Comparison of ENCODE assay signal across 9 cellular contexts in genomic region chr6:73581293-73581692, GRCh38.
A peak's percentile ranks its signal among the peaks of the same experiment; 100 is the strongest.
DNase-seq lines count a peak whose midpoint lies in the region; ATAC-seq, FAIRE-seq and TF ChIP-seq lines count a peak whose summit lies in the region.
"Had no signal": no experiment of that assay in that cellular context is flagged by ENCODE, and none has a peak within 500 bp of the region (broad histone marks: within the 10 kb centered on the region; RNA-seq: fewer than 3 reads in every experiment).

No MANE protein-coding gene starts in this region.

- no peaks in the 10 kb centered on the region for H3K79me2 ChIP-seq in astrocyte (ENCODE audit: insufficient read depth, low read length)

- H3K4me1 Mint-ChIP-seq in IgD-negative memory B cell (peaks cover 22 to 39% (median 34%) of the 10 kb centered on the region in 3 donors), astrocyte (ENCODE audit: low read depth, unreplicated experiment) (peaks cover 35% of the 10 kb centered on the region)

- peak overlapping the region; percentile 97 to 100 (median 99) for H3K27ac Mint-ChIP-seq in IgD-negative memory B cell
- peak overlapping the region; percentile 99 for H3K27ac Mint-ChIP-seq in astrocyte (ENCODE audit: unreplicated experiment)

- H2AFZ ChIP-seq in astrocyte (ENCODE audit: low read depth, low read length), result no peak overlapping the region

- TF ChIP-seq CTCF in astrocyte (IDR thresholded peaks at IDR 0.05; ENCODE audit: insufficient read depth, low read depth, low read length) (no peak), lower lobe of right lung (IDR thresholded peaks at IDR 0.05) (no peak), D721Med (IDR thresholded peaks at IDR 0.05; ENCODE audit: insufficient read depth, missing control alignments) (no peak)

- no peaks in the 10 kb centered on the region for H3K9me3 Mint-ChIP-seq in IgD-negative memory B cell
- peaks cover 4% of the 10 kb centered on the region for H3K9me3 Mint-ChIP-seq in astrocyte (ENCODE audit: unreplicated experiment)

- H3K9ac ChIP-seq in astrocyte (ENCODE audit: low read length), result peak overlapping the region; percentile 92

- H4K20me1 ChIP-seq in astrocyte (ENCODE audit: insufficient read depth, low read length), result no peaks in the 10 kb centered on the region

- H3K36me3 ChIP-seq in astrocyte (ENCODE audit: insufficient read depth, low read length) (no peaks in the 10 kb centered on the region), lower lobe of right lung (no peaks in the 10 kb centered on the region)

- H3K4me2 ChIP-seq in astrocyte (ENCODE audit: low read length), result peak overlapping the region; percentile 84

- H3K9me3 ChIP-seq in astrocyte (ENCODE audit: insufficient read depth, low read depth, low read length) (no peaks in the 10 kb centered on the region), lower lobe of right lung (no peaks in the 10 kb centered on the region)

- H3K27me3 ChIP-seq in astrocyte (ENCODE audit: insufficient read depth, low read length) (no peaks in the 10 kb centered on the region), lower lobe of right lung (ENCODE audit: low read depth) (no peaks in the 10 kb centered on the region)

- H3K27ac ChIP-seq in astrocyte (ENCODE audit: low read depth, low read length), result peak overlapping the region; percentile 99
- peak overlapping the region; percentile 96 for H3K27ac ChIP-seq in lower lobe of right lung

- FAIRE-seq in astrocyte (lab: Jason Lieb, UNC) (no peak), D721Med (lab: Jason Lieb, UNC) (no peak)

- H3K4me3 Mint-ChIP-seq in IgD-negative memory B cell (peak overlapping the region in 3 of 4 donors; percentile 92 to 99 (median 94)), astrocyte (ENCODE audit: unreplicated experiment) (peak overlapping the region; percentile 80)

- H3K36me3 Mint-ChIP-seq in IgD-negative memory B cell, result no peaks in the 10 kb centered on the region
- peaks cover 1% of the 10 kb centered on the region for H3K36me3 Mint-ChIP-seq in astrocyte (ENCODE audit: low read depth, unreplicated experiment)

- ATAC-seq in lower lobe of right lung (no peak), GM19452 (IDR thresholded peaks at IDR 0.05; ENCODE audit: unreplicated experiment) (no peak)

- H3K4me3 ChIP-seq in astrocyte (ENCODE audit: insufficient read depth, low read depth, low read length), result peak overlapping the region; percentile 58
- no peak overlapping the region for H3K4me3 ChIP-seq in lower lobe of right lung

- intact Hi-C loops in lower lobe of right lung (cut with DNase I), result no loop called here

- H3K4me1 ChIP-seq in astrocyte (ENCODE audit: insufficient read depth, low read length) (peaks cover 35% of the 10 kb centered on the region), lower lobe of right lung (peaks cover 46% of the 10 kb centered on the region)

- DNase-seq in astrocyte (ENCODE audit: low read depth) (no peak), lower lobe of right lung (no peak), superior temporal gyrus (ENCODE audit: extremely low spot score) (peak; percentile 5), D721Med (ENCODE audit: insufficient read length, low spot score) (no peak), NCI-H82 (lab: John Stamatoyannopoulos, UW) (no peak)
- DNase-seq: NCI-H345 had no signal

- H3K27me3 Mint-ChIP-seq in IgD-negative memory B cell (peaks cover 6% of the 10 kb centered on the region), astrocyte (ENCODE audit: low read depth, unreplicated experiment) (no peaks in the 10 kb centered on the region)
- H3K27me3 Mint-ChIP-seq: activated CD4-positive, alpha-beta T cell treated with anti-CD3 and anti-CD28 coated beads, Interleukin-2, amount 10 ng/mL, durations not matched to agents 7 days and 5 days had no signal
